Comparison of ENCODE assay signal across 8 cellular contexts in genomic region chr17:3888343-3889171, GRCh38. TPM values are rescaled to one million over a fixed set of nuclear protein-coding genes. Genes with fewer than 3 reads are reported as not detected.
A peak's percentile ranks its signal among the peaks of the same experiment; 100 is the strongest.
DNase-seq lines count a peak whose midpoint lies in the region; ATAC-seq, FAIRE-seq and TF ChIP-seq lines count a peak whose summit lies in the region.

No MANE protein-coding gene starts in this region.

- peak overlapping the region; percentile 77 for H2AFZ ChIP-seq in K562 (ENCODE audit: low read depth, low read length)

- ATAC-seq in K562 (peak; percentile 72), GM18517 (IDR thresholded peaks at IDR 0.05; ENCODE audit: unreplicated experiment) (no peak)

- intact Hi-C loops in K562 (cut with micrococcal nuclease) (no loop called here), kidney (cut with DNase I) (no loop called here), thyroid gland (cut with DNase I) (no loop called here)

- peak overlapping the region; percentile 87 for H3K27ac ChIP-seq in K562 (ENCODE audit: extremely low read depth, low read depth, low read length)
- H3K27ac ChIP-seq in kidney (ENCODE audit: low read depth in 2 of 2, low read length in 2 of 2): peak overlapping the region in 1 of 2 donors; percentile 70
- H3K27ac ChIP-seq in thyroid gland: peak overlapping the region; percentile 62 to 79 (median 78)

- POLR2A ChIA-PET in K562 (lab: Yijun Ruan, JAX): no interaction called here

- H3K4me2 ChIP-seq in K562 (ENCODE audit: insufficient read depth, low read length): peak overlapping the region; percentile 68

- H3K9me3 ChIP-seq in K562 (replicated peaks; ENCODE audit: control insufficient read depth, insufficient read depth, low read depth, low read length): no peaks in the 10 kb centered on the region
- no peaks in the 10 kb centered on the region for H3K9me3 ChIP-seq in kidney (ENCODE audit: control insufficient read depth in 1 of 2, low read length in 2 of 2)
- H3K9me3 ChIP-seq in thyroid gland: no peaks in the 10 kb centered on the region

- FAIRE-seq in K562 (lab: Jason Lieb, UNC) (peak; percentile 82), kidney (lab: Jason Lieb, UNC) (no peak)

- H3K27me3 ChIP-seq in K562 (ENCODE audit: control insufficient read depth in 2 of 2, insufficient read depth in 2 of 2, low read length in 2 of 2) (no peaks in the 10 kb centered on the region), thyroid gland (no peaks in the 10 kb centered on the region)

- DNase-seq in AG10803 (ENCODE audit: low read depth) (peak; percentile 94), M059J (ENCODE audit: low read depth) (peak; percentile 82), K562 (ENCODE audit: extremely low read depth in 1 of 4, low spot score in 3 of 4) (peak; percentile 82 to 92 (median 86)), kidney (peak; percentile 90), thyroid gland (peak; percentile 34 to 38), GOT3 (lab: John Stamatoyannopoulos, UW) (no peak), GM13977 (ENCODE audit: low spot score) (no peak)

- no peaks in the 10 kb centered on the region for H3K9me1 ChIP-seq in K562 (ENCODE audit: control insufficient read depth, insufficient read depth, low read length)

- no peak overlapping the region for H3K4me3 ChIP-seq in AG10803 (ENCODE audit: low read length)
- H3K4me3 ChIP-seq in K562: no peak overlapping the region
- H3K4me3 ChIP-seq in kidney (ENCODE audit: low read length in 2 of 2): no peak overlapping the region
- H3K4me3 ChIP-seq in thyroid gland (replicated peaks in 1 of 3): no peak overlapping the region

- TF ChIP-seq RAD21 in K562 (CRISPR knock-in tag; conservative IDR thresholded peaks at IDR 0.05 in 1 of 2, IDR thresholded peaks at IDR 0.05 in 1 of 2): no peak

- peaks cover 36% of the 10 kb centered on the region for H3K79me2 ChIP-seq in K562 (ENCODE audit: control insufficient read depth, insufficient read depth, low read length)

- H4K20me1 ChIP-seq in K562 (replicated peaks; ENCODE audit: control insufficient read depth, insufficient read depth, low read length): no peaks in the 10 kb centered on the region

- H3K36me3 ChIP-seq in K562 (ENCODE audit: control insufficient read depth, insufficient read depth, low read length) (peaks cover 17% of the 10 kb centered on the region; the same call in 1 of the 3 replicates), kidney (ENCODE audit: control insufficient read depth in 1 of 2, insufficient read depth in 2 of 2, low read length in 2 of 2) (no peaks in the 10 kb centered on the region), thyroid gland (peaks cover 0 to 7% of the 10 kb centered on the region in 2 donors)

- WGBS in K562 (ENCODE audit: insufficient coverage, low coverage, missing lambda C conversion rate): 11% methylated on average over 7 of the region's 50 CpGs
- WGBS in thyroid gland, 2 donors: 76 to 81% methylated on average over 27 to 38 of the region's 50 CpGs

- 0 out of 2 replicates have a peak, but pooled peaks have one; percentile 15 for TF ChIP-seq EP300 in K562 (IDR thresholded peaks at IDR 0.05; ENCODE audit: low read length)

- peaks cover 27 to 66% of the 10 kb centered on the region in 2 experiments for H3K4me1 ChIP-seq in K562 (replicated peaks in 1 of 2; ENCODE audit: control insufficient read depth in 2 of 2, insufficient read depth in 2 of 2, low read length in 2 of 2)
- H3K4me1 ChIP-seq in kidney (ENCODE audit: control insufficient read depth in 1 of 2, insufficient read depth in 1 of 2, low read depth in 1 of 2, low read length in 2 of 2): peaks cover 3 to 27% of the 10 kb centered on the region in 2 donors
- peaks cover 31 to 62% of the 10 kb centered on the region in 2 donors for H3K4me1 ChIP-seq in thyroid gland

- CTCF ChIA-PET in K562 (lab: Yijun Ruan, JAX; ENCODE audit: low intra/inter-chr PET ratio): no interaction called here

- no peak for TF ChIP-seq CTCF in AG10803 (conservative IDR thresholded peaks at IDR 0.05; ENCODE audit: low read length)
- TF ChIP-seq CTCF in K562 (IDR thresholded peaks at IDR 0.05 in 2 of 3, conservative IDR thresholded peaks at IDR 0.05 in 1 of 3; ENCODE audit: insufficient read depth in 2 of 3, low read depth in 1 of 3, low read length in 3 of 3): no peak
- no peak for TF ChIP-seq CTCF in kidney (IDR thresholded peaks at IDR 0.05; ENCODE audit: borderline replicate concordance, extremely low read depth, insufficient read depth)
- no peak for TF ChIP-seq CTCF in thyroid gland (IDR thresholded peaks at IDR 0.05)
- TF ChIP-seq CTCF in GM13977 (IDR thresholded peaks at IDR 0.05; ENCODE audit: extremely low read depth, insufficient read depth, missing control alignments): no peak

- in situ Hi-C loops in K562 (cut with MboI) (no loop called here), GM13977 (cut with MboI; ENCODE audit: low pct_unique_long_range_greater_than_20kb, low sequenced_read_pairs, unreplicated experiment) (no loop called here)

- BruUV-seq in K562 (replicated peaks; lab: Mats Ljungman, UMichigan): TSS peak; percentile 92

- TF ChIP-seq POLR2A in K562 (conservative IDR thresholded peaks at IDR 0.05): peak; percentile 78
- no peak for TF ChIP-seq POLR2A in thyroid gland (IDR thresholded peaks at IDR 0.05)

- H3K9ac ChIP-seq in K562 (ENCODE audit: insufficient read depth in 1 of 2, low read depth in 2 of 2, low read length in 2 of 2): peak overlapping the region; percentile 79 to 92
- peak overlapping the region; percentile 22 to 46 for H3K9ac ChIP-seq in kidney (ENCODE audit: low read length in 2 of 2)

RNA-seq across cellular contexts. Expression of gene CAMKK1, which starts 4.3 kb away (rescaled TPM):
- total RNA-seq in M059J (2014; rRNA removed; shearing (Covaris generic)): 1.7 and 1.8 TPM in 2 replicates
- 11.8 and 29.1 TPM in 2 replicates for total RNA-seq in K562 (2011; cell fraction: chromatin; rRNA removed; ENCODE audit: low replicate concordance)
- 17.0 TPM in 2 replicates for total RNA-seq in K562 (2011; cell fraction: nucleolus; rRNA removed)
- 12.7 and 13.1 TPM in 2 replicates for total RNA-seq in K562 (2011; cell fraction: nucleoplasm; rRNA removed)
- total RNA-seq in K562 (2014; rRNA removed): 4.9 and 6.2 TPM in 2 replicates
- total RNA-seq in K562 (2014; rRNA removed; fragmentation: Illumina TruSeq; extraction: Trizol): 1.7 and 2.2 TPM in 2 replicates
- total RNA-seq in K562 (2015; rRNA removed; fragmentation: Illumina TruSeq; extraction: Trizol): 4.4 and 4.5 TPM in 2 replicates
- total RNA-seq in K562 (2021): 6.7 and 7.5 TPM in 2 replicates
- polyA plus RNA-seq in K562 (2011; rRNA removed): 5.7 and 6.5 TPM in 2 replicates
- polyA plus RNA-seq in K562 (2011; cell fraction: cytosol; rRNA removed): 5.0 and 7.4 TPM in 2 replicates
- polyA plus RNA-seq in K562 (2011; cell fraction: nucleus; rRNA removed): 17.5 and 25.4 TPM in 2 replicates
- polyA plus RNA-seq in K562 (2012): 4.1 and 4.9 TPM in 2 replicates
- 5.1 and 6.5 TPM in 2 replicates for polyA plus RNA-seq in K562 (2014; fragmentation: Illumina TruSeq; extraction: Trizol)
- polyA plus RNA-seq in K562 (2014; fragmentation: Nextera tagmentation; extraction: Ambion mirVana): under 1 TPM; 0.34 to 0.59 TPM
- 6.1 and 7.4 TPM in 2 replicates for polyA plus RNA-seq in K562 (2014; rRNA removed)
- 3.5 and 4.8 TPM in 2 replicates for polyA minus RNA-seq in K562 (2011; rRNA and poly(A)+ RNA removed)
- polyA minus RNA-seq in K562 (2011; cell fraction: cytosol; rRNA and poly(A)+ RNA removed): 3.2 and 4.5 TPM in 2 replicates
- 7.5 and 8.2 TPM in 2 replicates for polyA minus RNA-seq in K562 (2011; cell fraction: nucleus; rRNA and poly(A)+ RNA removed)
- total RNA-seq in kidney: 6.0 TPM
- 2.6 TPM for polyA plus RNA-seq in kidney (ENCODE audit: insufficient read depth, low read depth, low replicate concordance)
- 10 to 100 TPM in 1 of 4 donors, 1 to 10 TPM in 3; 5.9 to 10.1 (median 7.9) TPM for total RNA-seq in thyroid gland

RNA-seq across cellular contexts. Expression of gene P2RX1, which starts 27.7 kb away (rescaled TPM):
- total RNA-seq in M059J (2014; rRNA removed; shearing (Covaris generic)): not detected in 2 replicates
- 21.9 and 70.4 TPM in 2 replicates for total RNA-seq in K562 (2011; cell fraction: chromatin; rRNA removed; ENCODE audit: low replicate concordance)
- total RNA-seq in K562 (2011; cell fraction: nucleolus; rRNA removed): 38.4 and 45.2 TPM in 2 replicates
- total RNA-seq in K562 (2011; cell fraction: nucleoplasm; rRNA removed): 27.3 and 30.9 TPM in 2 replicates
- 13.3 and 16.0 TPM in 2 replicates for total RNA-seq in K562 (2014; rRNA removed)
- total RNA-seq in K562 (2014; rRNA removed; fragmentation: Illumina TruSeq; extraction: Trizol): 4.9 and 6.8 TPM in 2 replicates
- 8.1 and 9.6 TPM in 2 replicates for total RNA-seq in K562 (2015; rRNA removed; fragmentation: Illumina TruSeq; extraction: Trizol)
- 15.3 and 20.3 TPM in 2 replicates for total RNA-seq in K562 (2021)
- polyA plus RNA-seq in K562 (2011; rRNA removed): 12.2 and 13.6 TPM in 2 replicates
- 10.0 and 27.5 TPM in 2 replicates for polyA plus RNA-seq in K562 (2011; cell fraction: cytosol; rRNA removed)
- 41.2 and 64.7 TPM in 2 replicates for polyA plus RNA-seq in K562 (2011; cell fraction: nucleus; rRNA removed)
- 18.2 and 106 TPM in 2 replicates for polyA plus RNA-seq in K562 (2012)
- polyA plus RNA-seq in K562 (2014; fragmentation: Illumina TruSeq; extraction: Trizol): 10.3 and 17.6 TPM in 2 replicates
- under 1 TPM; 0.27 to 0.66 TPM for polyA plus RNA-seq in K562 (2014; fragmentation: Nextera tagmentation; extraction: Ambion mirVana)
- 18.4 and 18.8 TPM in 2 replicates for polyA plus RNA-seq in K562 (2014; rRNA removed)
- 4.3 and 7.9 TPM in 2 replicates for polyA minus RNA-seq in K562 (2011; rRNA and poly(A)+ RNA removed)
- 3.7 and 7.2 TPM in 2 replicates for polyA minus RNA-seq in K562 (2011; cell fraction: cytosol; rRNA and poly(A)+ RNA removed)
- polyA minus RNA-seq in K562 (2011; cell fraction: nucleus; rRNA and poly(A)+ RNA removed): 12.2 and 18.7 TPM in 2 replicates
- 11.2 TPM for total RNA-seq in kidney
- polyA plus RNA-seq in kidney (ENCODE audit: insufficient read depth, low read depth, low replicate concordance): 3.1 TPM
- under 1 TPM in 3 of 4 donors, not detected in 1; 0.11 to 0.54 (median 0.21) TPM for total RNA-seq in thyroid gland

RNA-seq across cellular contexts. Expression of gene NCBP3, which starts 42.5 kb away (rescaled TPM):
- 13.4 and 24.8 TPM in 2 replicates for total RNA-seq in M059J (2014; rRNA removed; shearing (Covaris generic))
- 47.1 and 120 TPM in 2 replicates for total RNA-seq in K562 (2011; cell fraction: chromatin; rRNA removed; ENCODE audit: low replicate concordance)
- 24.3 and 29.0 TPM in 2 replicates for total RNA-seq in K562 (2011; cell fraction: nucleolus; rRNA removed)
- total RNA-seq in K562 (2011; cell fraction: nucleoplasm; rRNA removed): 71.9 and 106 TPM in 2 replicates
- total RNA-seq in K562 (2014; rRNA removed) (11.9 and 13.0 TPM in 2 replicates), K562 (2014; rRNA removed; fragmentation: Illumina TruSeq; extraction: Trizol) (20.8 and 21.4 TPM in 2 replicates), K562 (2015; rRNA removed; fragmentation: Illumina TruSeq; extraction: Trizol) (15.0 and 17.9 TPM in 2 replicates), K562 (2021) (20.5 and 23.7 TPM in 2 replicates), kidney (41.5 TPM), thyroid gland (100 to 1,000 TPM in 1 of 4 donors, 10 to 100 TPM in 3; 28.4 to 265 (median 36.1) TPM)
- polyA plus RNA-seq in K562 (2011; rRNA removed) (16.7 and 22.0 TPM in 2 replicates), K562 (2014; fragmentation: Illumina TruSeq; extraction: Trizol) (16.6 and 23.0 TPM in 2 replicates), K562 (2014; fragmentation: Nextera tagmentation; extraction: Ambion mirVana) (1 to 10 TPM; 3.1 to 5.8 TPM), K562 (2014; rRNA removed) (25.5 and 26.9 TPM in 2 replicates), kidney (ENCODE audit: insufficient read depth, low read depth, low replicate concordance) (14.5 TPM)
- polyA plus RNA-seq in K562 (2011; cell fraction: cytosol; rRNA removed): 4.4 and 8.3 TPM in 2 replicates
- polyA plus RNA-seq in K562 (2011; cell fraction: nucleus; rRNA removed): 35.6 and 38.6 TPM in 2 replicates
- polyA plus RNA-seq in K562 (2012): 15.5 and 16.0 TPM in 2 replicates
- 19.6 and 25.8 TPM in 2 replicates for polyA minus RNA-seq in K562 (2011; rRNA and poly(A)+ RNA removed)
- polyA minus RNA-seq in K562 (2011; cell fraction: cytosol; rRNA and poly(A)+ RNA removed): 5.0 and 8.9 TPM in 2 replicates
- polyA minus RNA-seq in K562 (2011; cell fraction: nucleus; rRNA and poly(A)+ RNA removed): 11.3 and 17.9 TPM in 2 replicates

Comparison
In these comparisons a context has a peak if more than half of its experiments do, and no peak if none do; other contexts are left out.
1. DNase-seq: peak in AG10803 (single experiment), M059J (single experiment), K562 (4 of 4), kidney (single experiment) and thyroid gland (2 of 2); none in GOT3 (single experiment) and GM13977 (single experiment).